ENCODE assay signal across 9 cellular contexts in genomic region chr16:3112881-3113574, GRCh38. TPM values are rescaled to one million over a fixed set of nuclear protein-coding genes. Genes with fewer than 3 reads are reported as not detected.
DNase-seq lines count a peak whose midpoint lies in the region; ATAC-seq and TF ChIP-seq lines count a peak whose summit lies in the region.
"Had no signal": no experiment of that assay in that cellular context is flagged by ENCODE, and none has a peak within 500 bp of the region (broad histone marks: within the 10 kb centered on the region; RNA-seq: fewer than 3 reads in every experiment).

No MANE protein-coding gene starts in this region.

- peak overlapping the region; percentile 73 to 90 (median 80) for H3K9ac ChIP-seq in subcutaneous abdominal adipose tissue (ENCODE audit: low read length in 5 of 5)

- H3K4me1 Mint-ChIP-seq in chondrocyte (ENCODE audit: low read depth): peaks cover 25% of the 10 kb centered on the region

- peak overlapping the region; percentile 88 for H3K4me3 Mint-ChIP-seq in chondrocyte (ENCODE audit: unreplicated experiment)

- no peaks in the 10 kb centered on the region for H3K27me3 ChIP-seq in subcutaneous abdominal adipose tissue (ENCODE audit: control insufficient read depth in 5 of 5, insufficient read depth in 4 of 5, low read length in 5 of 5)

- H3K27ac ChIP-seq in subcutaneous abdominal adipose tissue (ENCODE audit: low read depth, low read length): peak overlapping the region; percentile 37
- H3K27ac ChIP-seq: HL-60 had no signal

- TF ChIP-seq CTCF in HFF-Myc (IDR thresholded peaks at IDR 0.05; ENCODE audit: low read depth, low read length, missing control alignments) (no peak), chondrocyte (IDR thresholded peaks at IDR 0.05) (no peak)

- no peaks in the 10 kb centered on the region for H3K27me3 Mint-ChIP-seq in chondrocyte (ENCODE audit: low read depth)

- ATAC-seq in left colon: peak; percentile 13

- peaks cover 0 to 25% (median 20%) of the 10 kb centered on the region in 5 donors for H3K36me3 ChIP-seq in subcutaneous abdominal adipose tissue (ENCODE audit: control insufficient read depth in 5 of 5, insufficient read depth in 5 of 5, low read length in 5 of 5)

- H3K4me3 ChIP-seq in HFF-Myc (replicated peaks; ENCODE audit: low read depth, low read length) (peak overlapping the region; percentile 97), subcutaneous abdominal adipose tissue (ENCODE audit: low read depth in 1 of 5, low read length in 5 of 5) (peak overlapping the region; percentile 75 to 96 (median 85))

- peaks cover 4% of the 10 kb centered on the region for H3K36me3 Mint-ChIP-seq in chondrocyte (ENCODE audit: low read depth)

- DNase-seq in HFF-Myc (ENCODE audit: extremely low read depth, low read depth) (no peak), chondrocyte (ENCODE audit: low spot score) (no peak), left colon (no peak), UCSD-AML1 (lab: John Stamatoyannopoulos, UW; ENCODE audit: unreplicated experiment) (no peak), NCI-H82 treated with DMSO at 0.1 percent for 48 hours (lab: John Stamatoyannopoulos, UW; ENCODE audit: unreplicated experiment) (no peak), SW 1271 (lab: John Stamatoyannopoulos, UW) (no peak)
- no peak for DNase-seq in activated CD4-positive, alpha-beta T cell treated with anti-CD3 and anti-CD28 coated beads for 48 hours

- H3K9me3 Mint-ChIP-seq in chondrocyte (ENCODE audit: low read depth): no peaks in the 10 kb centered on the region

- H3K9me3 ChIP-seq in subcutaneous abdominal adipose tissue (ENCODE audit: control insufficient read depth in 5 of 5, low read length in 5 of 5): no peaks in the 10 kb centered on the region

- intact Hi-C loops in left colon (cut with DNase I, micrococcal nuclease): no loop called here

- peaks cover 8 to 28% (median 27%) of the 10 kb centered on the region in 5 donors for H3K4me1 ChIP-seq in subcutaneous abdominal adipose tissue (ENCODE audit: control insufficient read depth in 5 of 5, insufficient read depth in 5 of 5, low read length in 5 of 5)

- H3K27ac Mint-ChIP-seq in chondrocyte (ENCODE audit: unreplicated experiment): peak overlapping the region; percentile 86

RNA-seq across cellular contexts. Expression of gene ZNF205, which starts 0.6 kb away (rescaled TPM):
- 12.9 to 13.7 TPM (median 13.2 TPM) in 3 replicates for total RNA-seq in chondrocyte
- 1 to 10 TPM; 8.2 to 9.6 TPM for total RNA-seq in left colon

RNA-seq across cellular contexts. Expression of gene ZSCAN10, which starts 13.9 kb away (rescaled TPM):
- total RNA-seq in chondrocyte (not detected in 3 replicates), left colon (not detected)

RNA-seq across cellular contexts. Expression of gene ZNF213, which starts 21.8 kb away (rescaled TPM):
- total RNA-seq in chondrocyte (10.6 to 13.0 TPM (median 10.8 TPM) in 3 replicates), left colon (10 to 100 TPM; 12.3 to 13.8 TPM)

RNA-seq across cellular contexts. Expression of gene IL32, which starts 47.6 kb away (rescaled TPM):
- 7.3 to 21.0 TPM (median 17.8 TPM) in 3 replicates for total RNA-seq in chondrocyte
- total RNA-seq in left colon: 100 to 1,000 TPM; 265 to 865 TPM
